ENCODE assay signal across 25 cellular contexts in the genomic region with DNA sequence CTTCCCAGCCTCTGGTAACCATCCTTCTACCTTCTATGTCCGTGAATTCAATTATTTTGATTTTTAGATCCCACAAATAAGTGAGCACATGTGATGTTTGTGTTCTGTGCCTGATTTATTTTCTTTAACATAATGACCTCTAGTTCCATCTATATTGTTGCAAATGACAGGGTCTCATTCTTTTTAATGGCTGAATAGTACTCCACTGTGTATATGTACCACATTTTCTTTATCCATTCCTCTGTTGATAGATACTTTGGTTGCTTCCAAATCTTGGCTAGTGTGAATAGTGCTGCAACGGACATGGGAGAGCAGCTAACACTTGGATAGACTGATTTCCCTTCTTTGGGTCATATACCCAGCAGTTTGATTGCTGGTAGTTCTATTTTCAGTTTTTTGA. TPM values are rescaled to one million over a fixed set of nuclear protein-coding genes. Genes with fewer than 3 reads are reported as not detected.
DNase-seq lines count a peak whose midpoint lies in the region; ATAC-seq, FAIRE-seq and TF ChIP-seq lines count a peak whose summit lies in the region.
"Had no signal": no experiment of that assay in that cellular context is flagged by ENCODE, and none has a peak within 500 bp of the region (broad histone marks: within the 10 kb centered on the region; RNA-seq: fewer than 3 reads in every experiment).

No MANE protein-coding gene starts in this region.

- no TSS peak for BruUV-seq in K562 (replicated peaks; lab: Mats Ljungman, UMichigan)

- TF ChIP-seq RAD21 in SK-N-SH (IDR thresholded peaks at IDR 0.05; ENCODE audit: low read length) = no peak
- TF ChIP-seq RAD21 in K562 (CRISPR knock-in tag; conservative IDR thresholded peaks at IDR 0.05 in 1 of 2, IDR thresholded peaks at IDR 0.05 in 1 of 2) = no peak

- no peaks in the 10 kb centered on the region for H3K9me3 ChIP-seq in SK-N-SH
- no peaks in the 10 kb centered on the region for H3K9me3 ChIP-seq in K562 (replicated peaks; ENCODE audit: control insufficient read depth, insufficient read depth, low read depth, low read length)

- intact Hi-C loops in K562 (cut with micrococcal nuclease) = no loop called here

- H3K27ac Mint-ChIP-seq in activated naive CD4-positive, alpha-beta T cell treated with anti-CD3 and anti-CD28 coated beads, Interleukin-2, amount 50 U/mL, for 24 hours = peak overlapping the region; percentile 10
- H3K27ac Mint-ChIP-seq in activated naive CD4-positive, alpha-beta T cell treated with anti-CD3 and anti-CD28 coated beads, Interleukin-2, amount 10 ng/mL, durations not matched to agents 7 days and 5 days = no peak overlapping the region
- H3K27ac Mint-ChIP-seq: B cell; CD4-positive, alpha-beta T cell; CD8-positive, alpha-beta T cell had no signal

- no peaks in the 10 kb centered on the region for H3K36me3 Mint-ChIP-seq in activated naive CD4-positive, alpha-beta T cell treated with anti-CD3 and anti-CD28 coated beads, Interleukin-2, amount 50 U/mL, for 24 hours
- no peaks in the 10 kb centered on the region for H3K36me3 Mint-ChIP-seq in activated naive CD4-positive, alpha-beta T cell treated with anti-CD3 and anti-CD28 coated beads, Interleukin-2, amount 10 ng/mL, durations not matched to agents 7 days and 5 days
- H3K36me3 Mint-ChIP-seq: CD8-positive, alpha-beta T cell had no signal

- DNase-seq in SK-N-SH = no peak
- no peak for DNase-seq in activated naive CD4-positive, alpha-beta T cell treated with anti-CD3 and anti-CD28 coated beads, Interleukin-2, amount 10 ng/mL, durations not matched to agents 7 days and 5 days
- DNase-seq in MV-4-11 (lab: John Stamatoyannopoulos, UW) = peak; percentile 14
- DNase-seq in K562 (ENCODE audit: extremely low read depth in 1 of 4, low spot score in 3 of 4) = no peak
- DNase-seq in left lobe of liver (ENCODE audit: low spot score) = no peak
- no peak for DNase-seq in NCI-H510A treated with DMSO at 0.1 percent for 48 hours (lab: John Stamatoyannopoulos, UW)
- DNase-seq: AML-193; Caco-2; Calu3; CD4-positive, alpha-beta T cell; CD8-positive, alpha-beta T cell; DMS79 treated with DMSO at 0.1 percent for 48 hours; GF-D8 had no signal

- H3K9me2 ChIP-seq in SK-N-SH = no peaks in the 10 kb centered on the region

- TF ChIP-seq EP300 in SK-N-SH (IDR thresholded peaks at IDR 0.05; ENCODE audit: borderline replicate concordance in 1 of 2, low read depth in 1 of 2, low read length in 1 of 2) = no peak
- TF ChIP-seq EP300 in K562 (IDR thresholded peaks at IDR 0.05; ENCODE audit: low read length) = no peak

- H3F3A ChIP-seq in SK-N-SH (replicated peaks; ENCODE audit: insufficient read depth) = no peaks in the 10 kb centered on the region

- H2AFZ ChIP-seq in SK-N-SH (ENCODE audit: low read depth) (no peak overlapping the region), K562 (ENCODE audit: low read depth, low read length) (no peak overlapping the region)

- POLR2A ChIA-PET in SK-N-SH (lab: Yijun Ruan, JAX) (no interaction called here), K562 (lab: Yijun Ruan, JAX) (interaction anchor here (1.2 to 1.8 kb wide), 2 partner anchors 16 to 17 kb away, joined by 3 to 4 read pairs; no protein-coding TSS in a partner anchor)

- FAIRE-seq in K562 (lab: Jason Lieb, UNC) = no peak
- FAIRE-seq: A549, D721Med, G401.6, GM12892, GM18507, GM19239 had no signal

- WGBS in SK-N-SH (ENCODE audit: low lambda C conversion rate) = 22% methylated on average over 2 of the region's 2 CpGs
- WGBS in K562 (ENCODE audit: insufficient coverage, low coverage, missing lambda C conversion rate) = 0% methylated on average over 2 of the region's 2 CpGs

- H3K27ac ChIP-seq in SK-N-SH (ENCODE audit: low read depth in 2 of 2, low read length in 1 of 2) (no peak overlapping the region), K562 (ENCODE audit: extremely low read depth, low read depth, low read length) (no peak overlapping the region)
- H3K27ac ChIP-seq: 22Rv1; A549; BLaER1 treated with 17β-estradiol and CSF1 and Interleukin-3, amounts not matched to agents 10 nM and 100 nM; C4-2B had no signal

- H3K36me3 ChIP-seq in SK-N-SH (replicated peaks in 1 of 2; ENCODE audit: control insufficient read depth in 1 of 2, insufficient read depth in 2 of 2, low read length in 1 of 2) (no peaks in the 10 kb centered on the region), K562 (ENCODE audit: control insufficient read depth, insufficient read depth, low read length) (no peaks in the 10 kb centered on the region)
- H3K36me3 ChIP-seq: BLaER1 treated with 17β-estradiol and CSF1 and Interleukin-3, amounts not matched to agents 10 nM and 100 nM had no signal

- in situ Hi-C loops in K562 (cut with MboI) = no loop called here

- H3K9me1 ChIP-seq in K562 (ENCODE audit: control insufficient read depth, insufficient read depth, low read length) = no peaks in the 10 kb centered on the region

- H3K4me3 ChIP-seq in SK-N-SH (ENCODE audit: low read depth in 2 of 2, low read length in 1 of 2) (no peak overlapping the region), K562 (no peak overlapping the region)
- H3K4me3 ChIP-seq: A549; BLaER1 treated with 17β-estradiol and CSF1 and Interleukin-3, amounts not matched to agents 10 nM and 100 nM had no signal

- H4K20me1 ChIP-seq in SK-N-SH (ENCODE audit: insufficient read depth) = no peaks in the 10 kb centered on the region
- peaks cover 3% of the 10 kb centered on the region; the same call in 1 of the 2 replicates for H4K20me1 ChIP-seq in K562 (replicated peaks; ENCODE audit: control insufficient read depth, insufficient read depth, low read length)

- H3K4me2 ChIP-seq in SK-N-SH (no peak overlapping the region), K562 (ENCODE audit: insufficient read depth, low read length) (no peak overlapping the region)
- H3K4me2 ChIP-seq: A549; BLaER1 treated with 17β-estradiol and CSF1 and Interleukin-3, amounts not matched to agents 10 nM and 100 nM had no signal

- CTCF ChIA-PET in SK-N-SH (lab: Yijun Ruan, JAX) (interaction anchor here (1.1 to 3.3 kb wide), 4 partner anchors 10 to 234 kb away, joined by 3 to 13 read pairs (median 4); no protein-coding TSS in a partner anchor), K562 (lab: Yijun Ruan, JAX; ENCODE audit: low intra/inter-chr PET ratio) (no interaction called here)
- CTCF ChIA-PET in activated naive CD4-positive, alpha-beta T cell treated with anti-CD3 and anti-CD28 coated beads, Interleukin-2, amount 10 ng/mL, durations not matched to agents 7 days and 5 days (lab: Charles Lee) = interaction anchor here (1.5 kb wide), 1 partner anchor 234 kb away, joined by 3 read pairs; no protein-coding TSS in a partner anchor

- H3K9ac ChIP-seq in SK-N-SH = no peak overlapping the region
- no peak overlapping the region for H3K9ac ChIP-seq in K562 (ENCODE audit: insufficient read depth in 1 of 2, low read depth in 2 of 2, low read length in 2 of 2)
- H3K9ac ChIP-seq: BLaER1 treated with 17β-estradiol and CSF1 and Interleukin-3, amounts not matched to agents 10 nM and 100 nM had no signal

- H3K27me3 ChIP-seq in SK-N-SH (ENCODE audit: insufficient read depth) (no peaks in the 10 kb centered on the region), K562 (ENCODE audit: control insufficient read depth in 2 of 2, insufficient read depth in 2 of 2, low read length in 2 of 2) (peaks cover 5% of the 10 kb centered on the region in 2 experiments; a peak in 2 of 5 replicates)

- H3K79me2 ChIP-seq in SK-N-SH (ENCODE audit: insufficient read depth) (no peaks in the 10 kb centered on the region), K562 (ENCODE audit: control insufficient read depth, insufficient read depth, low read length) (no peaks in the 10 kb centered on the region)

- peaks cover 6% of the 10 kb centered on the region for H3K27me3 Mint-ChIP-seq in activated naive CD4-positive, alpha-beta T cell treated with anti-CD3 and anti-CD28 coated beads, Interleukin-2, amount 50 U/mL, for 24 hours
- peaks cover 67% of the 10 kb centered on the region for H3K27me3 Mint-ChIP-seq in activated naive CD4-positive, alpha-beta T cell treated with anti-CD3 and anti-CD28 coated beads, Interleukin-2, amount 10 ng/mL, durations not matched to agents 7 days and 5 days

- TF ChIP-seq POLR2A in K562 (conservative IDR thresholded peaks at IDR 0.05) = no peak

- no peak for TF ChIP-seq CTCF in SK-N-SH (IDR thresholded peaks at IDR 0.05)
- TF ChIP-seq CTCF in K562 (IDR thresholded peaks at IDR 0.05 in 2 of 3, conservative IDR thresholded peaks at IDR 0.05 in 1 of 3; ENCODE audit: insufficient read depth in 2 of 3, low read depth in 1 of 3, low read length in 3 of 3) = no peak

- H3K9me3 Mint-ChIP-seq in activated naive CD4-positive, alpha-beta T cell treated with anti-CD3 and anti-CD28 coated beads, Interleukin-2, amount 50 U/mL, for 24 hours = no peaks in the 10 kb centered on the region
- no peaks in the 10 kb centered on the region for H3K9me3 Mint-ChIP-seq in activated naive CD4-positive, alpha-beta T cell treated with anti-CD3 and anti-CD28 coated beads, Interleukin-2, amount 10 ng/mL, durations not matched to agents 7 days and 5 days
- H3K9me3 Mint-ChIP-seq: CD4-positive, alpha-beta T cell had no signal

- no peak for ATAC-seq in SK-N-SH treated with all-trans-retinoic acid at 6 μM for 48 hours
- ATAC-seq in K562 = no peak
- ATAC-seq in left lobe of liver = no peak
- ATAC-seq: A549; CD8-positive, alpha-beta T cell had no signal

- H3K4me1 ChIP-seq in SK-N-SH (ENCODE audit: control insufficient read depth in 1 of 2, insufficient read depth in 2 of 2, low read depth in 1 of 2, low read length in 1 of 2) (peaks cover 0 to under 1% of the 10 kb centered on the region in 2 experiments; a peak in 1 of 4 replicates), K562 (replicated peaks in 1 of 2; ENCODE audit: control insufficient read depth in 2 of 2, insufficient read depth in 2 of 2, low read length in 2 of 2) (no peaks in the 10 kb centered on the region)
- H3K4me1 ChIP-seq: A549, Caco-2 had no signal

- peaks cover 20% of the 10 kb centered on the region for H3K4me1 Mint-ChIP-seq in activated naive CD4-positive, alpha-beta T cell treated with anti-CD3 and anti-CD28 coated beads, Interleukin-2, amount 50 U/mL, for 24 hours
- peaks cover 20% of the 10 kb centered on the region for H3K4me1 Mint-ChIP-seq in activated naive CD4-positive, alpha-beta T cell treated with anti-CD3 and anti-CD28 coated beads, Interleukin-2, amount 10 ng/mL, durations not matched to agents 7 days and 5 days

- H3K4me3 Mint-ChIP-seq in activated naive CD4-positive, alpha-beta T cell treated with anti-CD3 and anti-CD28 coated beads, Interleukin-2, amount 50 U/mL, for 24 hours = no peak overlapping the region
- H3K4me3 Mint-ChIP-seq in activated naive CD4-positive, alpha-beta T cell treated with anti-CD3 and anti-CD28 coated beads, Interleukin-2, amount 10 ng/mL, durations not matched to agents 7 days and 5 days = no peak overlapping the region
- H3K4me3 Mint-ChIP-seq: B cell; CD4-positive, alpha-beta T cell; CD8-positive, alpha-beta T cell had no signal

RNA-seq across cellular contexts. Expression of gene WDR4, which starts 51.8 kb away (rescaled TPM):
- polyA plus RNA-seq in SK-N-SH (2012; rRNA removed) (21.8 and 26.5 TPM in 2 replicates), K562 (2011; rRNA removed) (32.1 and 32.8 TPM in 2 replicates), K562 (2014; fragmentation: Illumina TruSeq; extraction: Trizol) (48.1 and 59.6 TPM in 2 replicates), K562 (2014; fragmentation: Nextera tagmentation; extraction: Ambion mirVana) (10 to 100 TPM in 1 of 2 experiments, 1 to 10 TPM in 1; 5.4 to 26.3 TPM), K562 (2014; rRNA removed) (76.3 and 90.2 TPM in 2 replicates)
- 13.0 and 18.1 TPM in 2 replicates for polyA plus RNA-seq in SK-N-SH (2012; cell fraction: cytosol; rRNA removed)
- polyA plus RNA-seq in SK-N-SH (2012; cell fraction: nucleus; rRNA removed) = 36.3 and 54.9 TPM in 2 replicates
- 107 and 254 TPM in 2 replicates for total RNA-seq in K562 (2011; cell fraction: chromatin; rRNA removed; ENCODE audit: low replicate concordance)
- total RNA-seq in K562 (2011; cell fraction: nucleolus; rRNA removed) = 147 and 151 TPM in 2 replicates
- 105 and 112 TPM in 2 replicates for total RNA-seq in K562 (2011; cell fraction: nucleoplasm; rRNA removed)
- total RNA-seq in K562 (2014; rRNA removed) (30.2 and 41.6 TPM in 2 replicates), K562 (2014; rRNA removed; fragmentation: Illumina TruSeq; extraction: Trizol) (21.4 and 29.7 TPM in 2 replicates), K562 (2015; rRNA removed; fragmentation: Illumina TruSeq; extraction: Trizol) (43.4 and 44.3 TPM in 2 replicates), K562 (2021) (95.3 and 95.4 TPM in 2 replicates), left lobe of liver (8.2 TPM)
- 48.9 and 72.1 TPM in 2 replicates for polyA plus RNA-seq in K562 (2011; cell fraction: cytosol; rRNA removed)
- 84.3 and 132 TPM in 2 replicates for polyA plus RNA-seq in K562 (2011; cell fraction: nucleus; rRNA removed)
- polyA plus RNA-seq in K562 (2012) = 36.0 and 81.8 TPM in 2 replicates
- polyA minus RNA-seq in K562 (2011; rRNA and poly(A)+ RNA removed) = 22.9 and 34.7 TPM in 2 replicates
- 29.9 and 35.5 TPM in 2 replicates for polyA minus RNA-seq in K562 (2011; cell fraction: cytosol; rRNA and poly(A)+ RNA removed)
- polyA minus RNA-seq in K562 (2011; cell fraction: nucleus; rRNA and poly(A)+ RNA removed) = 51.3 and 54.0 TPM in 2 replicates
